Comparison of ENCODE assay signal across 25 cellular contexts in genomic region chr13:66617786-66618185, GRCh38.
"Had no signal": no experiment of that assay in that cellular context is flagged by ENCODE, and none has a peak within 500 bp of the region (broad histone marks: within the 10 kb centered on the region; RNA-seq: fewer than 3 reads in every experiment).

No MANE protein-coding gene starts in this region.

- H3K27me3 ChIP-seq: brain microvascular endothelial cell, cardiac muscle cell, Peyer's patch, SJSA1 had no signal

- H3K9me3 ChIP-seq: Peyer's patch, SJSA1 had no signal

- DNase-seq: activated CD4-positive, alpha-beta T cell treated with anti-CD3 and anti-CD28 coated beads for 48 hours; activated CD4-positive, alpha-beta T cell treated with anti-CD3 and anti-CD28 coated beads, Interleukin-2, amount 50 U/mL, for 4 hours; activated CD4-positive, CD25-positive, alpha-beta regulatory T cell treated with anti-CD3 and anti-CD28 coated beads, Interleukin-2, amount 50 U/mL, for 72 hours; activated CD8-positive, alpha-beta memory T cell treated with anti-CD3 and anti-CD28 coated beads, Interleukin-2, amount 50 U/mL, for 48 hours; activated CD8-positive, alpha-beta T cell treated with anti-CD3 and anti-CD28 coated beads, Interleukin-2, amount 10 ng/mL, durations not matched to agents 7 days and 5 days; activated effector memory CD4-positive, alpha-beta T cell treated with anti-CD3 and anti-CD28 coated beads, Interleukin-2, amount 50 U/mL, for 16 hours; activated naive CD4-positive, alpha-beta T cell treated with Interleukin-2 at 50 U/mL for 16 hours; activated T-cell treated with anti-CD3 and anti-CD28 coated beads, Interleukin-2, amount 50 U/mL, for 1 hour; amygdala; brain microvascular endothelial cell; Kasumi-1; KBM-7; NCI-H1048; NCI-H146; NCI-H187 treated with DMSO at 0.1 percent for 48 hours; NCI-H2081 treated with DMSO at 0.1 percent for 48 hours; NCI-H226; NCI-H526; NCI-H82; Peyer's patch; Right ventricle myocardium superior; T-helper 2 cell had no signal

- H3K4me1 ChIP-seq: Peyer's patch, SJSA1 had no signal

- H3K4me3 ChIP-seq: cardiac muscle cell, Peyer's patch, SJSA1 had no signal

- H3K36me3 ChIP-seq: brain microvascular endothelial cell, cardiac muscle cell, Peyer's patch, SJSA1 had no signal

- H3K27ac ChIP-seq: brain microvascular endothelial cell, cardiac muscle cell, Peyer's patch, RWPE1, SJSA1 had no signal
